22 cellular contexts compared by ENCODE assay signal in the genomic region with DNA sequence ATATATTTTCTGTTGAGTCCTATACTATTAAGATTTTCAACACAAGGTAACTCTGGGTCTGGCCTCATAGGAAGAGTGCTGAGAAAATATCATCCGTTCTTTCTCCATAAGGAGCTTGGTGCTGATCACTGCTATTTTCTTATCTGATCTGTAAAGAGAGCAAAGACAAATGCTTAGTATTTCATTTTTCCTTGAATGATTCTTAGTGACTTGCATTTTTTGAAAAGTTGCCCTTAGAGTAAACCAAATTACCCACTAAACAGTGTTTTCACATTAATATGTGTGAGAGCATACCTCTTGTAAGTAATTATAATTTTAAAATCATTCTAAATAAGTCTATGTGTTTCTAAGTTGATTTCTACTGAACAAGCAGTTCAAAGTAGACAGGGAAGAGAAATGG.
DNase-seq lines count a peak whose midpoint lies in the region; ATAC-seq, FAIRE-seq and TF ChIP-seq lines count a peak whose summit lies in the region.
"Had no signal": no experiment of that assay in that cellular context is flagged by ENCODE, and none has a peak within 500 bp of the region (broad histone marks: within the 10 kb centered on the region; RNA-seq: fewer than 3 reads in every experiment).

No MANE protein-coding gene starts in this region.

- H3K4me3 Mint-ChIP-seq in activated CD4-positive, alpha-beta memory T cell treated with anti-CD3 and anti-CD28 coated beads, Interleukin-2, amount 10 ng/mL, durations not matched to agents 7 days and 5 days, result no peak overlapping the region
- H3K4me3 Mint-ChIP-seq: B cell; CD4-positive, CD25-positive, alpha-beta regulatory T cell; CD8-positive, alpha-beta T cell had no signal

- TF ChIP-seq CTCF in cardiac muscle cell (IDR thresholded peaks at IDR 0.05; ENCODE audit: low read depth, low read length) (no peak), K562 (IDR thresholded peaks at IDR 0.05 in 2 of 3, conservative IDR thresholded peaks at IDR 0.05 in 1 of 3; ENCODE audit: insufficient read depth in 2 of 3, low read depth in 1 of 3, low read length in 3 of 3) (no peak), parathyroid adenoma (IDR thresholded peaks at IDR 0.05) (no peak)

- H3K9me3 ChIP-seq in cardiac muscle cell (ENCODE audit: low read depth), result no peaks in the 10 kb centered on the region
- H3K9me3 ChIP-seq in right cardiac atrium (ENCODE audit: control insufficient read depth, low read length), result no peaks in the 10 kb centered on the region
- H3K9me3 ChIP-seq in K562 (replicated peaks; ENCODE audit: control insufficient read depth, insufficient read depth, low read depth, low read length), result no peaks in the 10 kb centered on the region
- no peaks in the 10 kb centered on the region for H3K9me3 ChIP-seq in parathyroid adenoma (ENCODE audit: control insufficient read depth, low read length)
- H3K9me3 ChIP-seq: BLaER1, Caco-2, HAP-1 had no signal

- H3K27ac Mint-ChIP-seq in activated CD4-positive, alpha-beta memory T cell treated with anti-CD3 and anti-CD28 coated beads, Interleukin-2, amount 10 ng/mL, durations not matched to agents 7 days and 5 days, result no peak overlapping the region
- H3K27ac Mint-ChIP-seq: B cell; CD4-positive, CD25-positive, alpha-beta regulatory T cell; CD8-positive, alpha-beta T cell had no signal

- H3K9ac ChIP-seq in K562 (ENCODE audit: insufficient read depth in 1 of 2, low read depth in 2 of 2, low read length in 2 of 2) (no peak overlapping the region), parathyroid adenoma (no peak overlapping the region)
- H3K9ac ChIP-seq: BLaER1, GM23248 had no signal

- 53% methylated on average over 1 of the region's 1 CpG for WGBS in right cardiac atrium
- 0% methylated on average over 1 of the region's 1 CpG for WGBS in K562 (ENCODE audit: insufficient coverage, low coverage, missing lambda C conversion rate)

- FAIRE-seq in K562 (lab: Jason Lieb, UNC), result no peak
- FAIRE-seq: A204.1, GM12892, GM19239, H1 had no signal

- POLR2A ChIA-PET in K562 (lab: Yijun Ruan, JAX), result interaction anchor here (0.6 to 1.1 kb wide), 3 partner anchors 13 to 922 kb away, joined by 3 read pairs; no protein-coding TSS in a partner anchor
- POLR2A ChIA-PET in activated CD4-positive, alpha-beta memory T cell treated with anti-CD3 and anti-CD28 coated beads, Interleukin-2, amount 10 ng/mL, durations not matched to agents 7 days and 5 days (lab: Charles Lee), result no interaction called here

- H3K79me2 ChIP-seq in K562 (ENCODE audit: control insufficient read depth, insufficient read depth, low read length) (no peaks in the 10 kb centered on the region), parathyroid adenoma (no peaks in the 10 kb centered on the region)

- peaks cover 8% of the 10 kb centered on the region for H3K36me3 Mint-ChIP-seq in activated CD4-positive, alpha-beta memory T cell treated with anti-CD3 and anti-CD28 coated beads, Interleukin-2, amount 10 ng/mL, durations not matched to agents 7 days and 5 days (ENCODE audit: low read depth)
- H3K36me3 Mint-ChIP-seq: CD4-positive, CD25-positive, alpha-beta regulatory T cell had no signal

- no peak overlapping the region for H3K4me3 ChIP-seq in cardiac muscle cell
- H3K4me3 ChIP-seq in right cardiac atrium (ENCODE audit: low read length), result no peak overlapping the region
- H3K4me3 ChIP-seq in K562, result no peak overlapping the region
- no peak overlapping the region for H3K4me3 ChIP-seq in parathyroid adenoma (ENCODE audit: low read depth, low read length)
- H3K4me3 ChIP-seq: BLaER1, GM23248, HAP-1 had no signal

- H3K9me1 ChIP-seq in K562 (ENCODE audit: control insufficient read depth, insufficient read depth, low read length), result no peaks in the 10 kb centered on the region

- peaks cover 2% of the 10 kb centered on the region for H3K9me3 Mint-ChIP-seq in activated CD4-positive, alpha-beta memory T cell treated with anti-CD3 and anti-CD28 coated beads, Interleukin-2, amount 10 ng/mL, durations not matched to agents 7 days and 5 days

- H3K4me1 ChIP-seq in cardiac muscle cell (ENCODE audit: low read depth), result peaks cover 16% of the 10 kb centered on the region
- no peaks in the 10 kb centered on the region for H3K4me1 ChIP-seq in right cardiac atrium (ENCODE audit: control insufficient read depth, insufficient read depth, low read length)
- no peaks in the 10 kb centered on the region for H3K4me1 ChIP-seq in K562 (replicated peaks in 1 of 2; ENCODE audit: control insufficient read depth in 2 of 2, insufficient read depth in 2 of 2, low read length in 2 of 2)
- H3K4me1 ChIP-seq in parathyroid adenoma, result no peaks in the 10 kb centered on the region
- H3K4me1 ChIP-seq: BLaER1, Caco-2, HAP-1 had no signal

- H3K27me3 Mint-ChIP-seq in activated CD4-positive, alpha-beta memory T cell treated with anti-CD3 and anti-CD28 coated beads, Interleukin-2, amount 10 ng/mL, durations not matched to agents 7 days and 5 days, result no peaks in the 10 kb centered on the region
- H3K27me3 Mint-ChIP-seq: CD4-positive, CD25-positive, alpha-beta regulatory T cell had no signal

- peaks cover 1% of the 10 kb centered on the region for H3K4me1 Mint-ChIP-seq in activated CD4-positive, alpha-beta memory T cell treated with anti-CD3 and anti-CD28 coated beads, Interleukin-2, amount 10 ng/mL, durations not matched to agents 7 days and 5 days
- H3K4me1 Mint-ChIP-seq: B cell; CD4-positive, CD25-positive, alpha-beta regulatory T cell had no signal

- H3K27me3 ChIP-seq in cardiac muscle cell (no peaks in the 10 kb centered on the region), right cardiac atrium (ENCODE audit: control insufficient read depth, insufficient read depth) (no peaks in the 10 kb centered on the region), K562 (ENCODE audit: control insufficient read depth in 2 of 2, insufficient read depth in 2 of 2, low read length in 2 of 2) (no peaks in the 10 kb centered on the region), parathyroid adenoma (ENCODE audit: control insufficient read depth, insufficient read depth, low read length) (no peaks in the 10 kb centered on the region)
- H3K27me3 ChIP-seq: BLaER1 had no signal

- H3K36me3 ChIP-seq in cardiac muscle cell (no peaks in the 10 kb centered on the region), K562 (ENCODE audit: control insufficient read depth, insufficient read depth, low read length) (no peaks in the 10 kb centered on the region), parathyroid adenoma (ENCODE audit: control insufficient read depth, insufficient read depth, low read length) (no peaks in the 10 kb centered on the region)
- H3K36me3 ChIP-seq: BLaER1, HAP-1 had no signal

- H3K27ac ChIP-seq in cardiac muscle cell (peak overlapping the region; percentile 26), right cardiac atrium (ENCODE audit: low read length) (no peak overlapping the region), K562 (ENCODE audit: extremely low read depth, low read depth, low read length) (no peak overlapping the region), parathyroid adenoma (peak overlapping the region; percentile 37)
- H3K27ac ChIP-seq: 22Rv1, BLaER1, C4-2B, GM23248 had no signal

- H2AFZ ChIP-seq in K562 (ENCODE audit: low read depth, low read length), result no peak overlapping the region
- no peak overlapping the region for H2AFZ ChIP-seq in parathyroid adenoma
- H2AFZ ChIP-seq: GM23248 had no signal

- no peak for TF ChIP-seq RAD21 in K562 (CRISPR knock-in tag; conservative IDR thresholded peaks at IDR 0.05 in 1 of 2, IDR thresholded peaks at IDR 0.05 in 1 of 2)

- ATAC-seq in right cardiac atrium (no peak), K562 (no peak), HG02678 (IDR thresholded peaks at IDR 0.05; ENCODE audit: unreplicated experiment) (no peak), HG03280 (IDR thresholded peaks at IDR 0.05; ENCODE audit: unreplicated experiment) (no peak)
- ATAC-seq: CD8-positive, alpha-beta T cell had no signal

- BruUV-seq in K562 (replicated peaks; lab: Mats Ljungman, UMichigan), result no TSS peak

- DNase-seq in cardiac muscle cell (ENCODE audit: low read depth in 1 of 2, low spot score in 1 of 2) (no peak), right cardiac atrium (no peak), K562 (ENCODE audit: extremely low read depth in 1 of 4, low spot score in 3 of 4) (no peak)
- no peak for DNase-seq in activated CD4-positive, alpha-beta memory T cell treated with anti-CD3 and anti-CD28 coated beads, Interleukin-2, amount 10 ng/mL, durations not matched to agents 7 days and 5 days
- DNase-seq: Caco-2; CD4-positive, CD25-positive, alpha-beta regulatory T cell; CD8-positive, alpha-beta T cell; DMS153; DND-41; GM23248 had no signal

- H3K4me2 ChIP-seq in K562 (ENCODE audit: insufficient read depth, low read length) (no peak overlapping the region), parathyroid adenoma (ENCODE audit: low read length) (no peak overlapping the region)
- H3K4me2 ChIP-seq: BLaER1 had no signal

- TF ChIP-seq POLR2A in K562 (conservative IDR thresholded peaks at IDR 0.05), result no peak

- in situ Hi-C loops in K562 (cut with MboI), result no loop called here

- TF ChIP-seq EP300 in K562 (IDR thresholded peaks at IDR 0.05; ENCODE audit: low read length), result no peak

- CTCF ChIA-PET in K562 (lab: Yijun Ruan, JAX; ENCODE audit: low intra/inter-chr PET ratio), result no interaction called here
- CTCF ChIA-PET in activated CD4-positive, alpha-beta memory T cell treated with anti-CD3 and anti-CD28 coated beads, Interleukin-2, amount 10 ng/mL, durations not matched to agents 7 days and 5 days (lab: Charles Lee), result no interaction called here

- no peaks in the 10 kb centered on the region for H4K20me1 ChIP-seq in K562 (replicated peaks; ENCODE audit: control insufficient read depth, insufficient read depth, low read length)
- H4K20me1 ChIP-seq: BLaER1 had no signal

- intact Hi-C loops in right cardiac atrium (cut with DNase I) (no loop called here), K562 (cut with micrococcal nuclease) (no loop called here)

TF ChIP-seq in K562, 482 proteins besides CTCF, POLR2A, EP300 and RAD21 (continues in another document):
- TF ChIP-seq LEF1 (IDR thresholded peaks at IDR 0.05) (no peak), BHLHE40 (IDR thresholded peaks at IDR 0.05; ENCODE audit: low read length) (no peak), NBN (IDR thresholded peaks at IDR 0.05; ENCODE audit: low read depth) (no peak), IRF2 (CRISPR knock-in tag; IDR thresholded peaks at IDR 0.05) (no peak), C11orf30 (IDR thresholded peaks at IDR 0.05; ENCODE audit: low read depth) (peak; percentile 24; the same call in 1 of the 2 replicates), MAFG (tag; conservative IDR thresholded peaks at IDR 0.05) (peak; percentile 68), HBP1 (CRISPR knock-in tag; IDR thresholded peaks at IDR 0.05) (no peak)

Comparison
In these comparisons a context has a peak if more than half of its experiments do, and no peak if none do; other contexts are left out.
1. H3K27ac ChIP-seq: peak in cardiac muscle cell (single experiment) and parathyroid adenoma (single experiment); none in right cardiac atrium (single experiment) and K562 (single experiment).